1 cellular context compared by ENCODE assay signal in the genomic region with DNA sequence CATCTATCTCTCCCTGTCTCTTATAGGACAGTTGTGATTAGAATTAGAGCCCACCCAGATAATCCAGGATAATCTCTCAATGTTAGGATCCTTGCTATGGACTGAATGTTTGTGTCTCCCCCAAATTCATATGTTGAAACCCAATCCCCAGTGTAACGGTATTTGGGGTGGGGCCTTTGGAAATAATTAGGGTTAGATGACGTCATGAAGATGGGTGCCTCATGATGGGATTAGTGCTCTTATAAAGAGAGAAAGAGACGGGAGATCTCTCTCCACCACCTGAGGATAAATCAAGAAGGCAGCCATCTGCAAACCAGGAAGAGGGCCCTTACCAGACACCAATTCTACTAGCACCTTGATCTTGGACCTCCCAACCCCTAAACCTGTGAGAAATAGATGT.
TF ChIP-seq lines count a peak whose summit lies in the region.

No MANE protein-coding gene starts in this region.

TF ChIP-seq in HepG2, 621 proteins besides CTCF, POLR2A, EP300 and RAD21 (continued from another document):
- no peak for TF ChIP-seq ZSCAN20 (CRISPR knock-in tag; IDR thresholded peaks at IDR 0.05; ENCODE audit: borderline replicate concordance)
- TF ChIP-seq NAIF1 (CRISPR knock-in tag; IDR thresholded peaks at IDR 0.05; ENCODE audit: borderline replicate concordance) = no peak
TF ChIP-seq in HepG2: peak in this region for 2.
